ENCODE assay signal across 12 cellular contexts in genomic region chr11:47786373-47786772, GRCh38. TPM values are rescaled to one million over a fixed set of nuclear protein-coding genes. Genes with fewer than 3 reads are reported as not detected.
DNase-seq lines count a peak whose midpoint lies in the region; ATAC-seq and TF ChIP-seq lines count a peak whose summit lies in the region.
"Had no signal": no experiment of that assay in that cellular context is flagged by ENCODE, and none has a peak within 500 bp of the region (broad histone marks: within the 10 kb centered on the region; RNA-seq: fewer than 3 reads in every experiment).

No MANE protein-coding gene starts in this region.

- no peak for TF ChIP-seq RAD21 in IMR-90 (IDR thresholded peaks at IDR 0.05; ENCODE audit: low read length)

- H3K4me1 Mint-ChIP-seq in CD14-positive monocyte, result no peaks in the 10 kb centered on the region

- peaks cover 0 to 2% (median 0%) of the 10 kb centered on the region in 7 donors for H3K9me3 Mint-ChIP-seq in CD14-positive monocyte
- H3K9me3 Mint-ChIP-seq: activated naive CD4-positive, alpha-beta T cell treated with anti-CD3 and anti-CD28 coated beads for 36 hours had no signal

- no peak overlapping the region for H2AK5ac ChIP-seq in IMR-90 (ENCODE audit: low read depth, low read length)

- in situ Hi-C loops in IMR-90 (cut with MboI; ENCODE audit: low sequenced_read_pairs), result no loop called here

- H2BK20ac ChIP-seq in IMR-90 (ENCODE audit: low read depth, low read length), result no peak overlapping the region

- H3K14ac ChIP-seq in IMR-90 (replicated peaks; ENCODE audit: low read depth, low read length), result no peak overlapping the region

- H2AK9ac ChIP-seq in IMR-90 (replicated peaks; ENCODE audit: low read depth, low read length, poor library complexity), result no peak overlapping the region

- POLR2A ChIA-PET in IMR-90 (lab: Charles Lee; ENCODE audit: unreplicated experiment), result no interaction called here

- H3K36me3 Mint-ChIP-seq in CD14-positive monocyte, result peaks cover 56 to 82% of the 10 kb centered on the region in 2 donors

- no peak overlapping the region for H2AFZ ChIP-seq in IMR-90 (replicated peaks; ENCODE audit: low read length, poor library complexity)

- no peak overlapping the region for H3K4me3 Mint-ChIP-seq in CD14-positive monocyte
- H3K4me3 Mint-ChIP-seq: activated naive CD4-positive, alpha-beta T cell treated with anti-CD3 and anti-CD28 coated beads for 36 hours had no signal

- no peak overlapping the region for H3K27ac Mint-ChIP-seq in CD14-positive monocyte

- peaks cover 0 to 2% (median 0%) of the 10 kb centered on the region in 3 donors for H3K27me3 Mint-ChIP-seq in CD14-positive monocyte (ENCODE audit: low read depth in 3 of 3)

- peak; percentile 74 for DNase-seq in DMS 273 (lab: John Stamatoyannopoulos, UW; ENCODE audit: unreplicated experiment)
- DNase-seq in IMR-90, result peak; percentile 50
- DNase-seq in adrenal gland, result peak in 6 of 7 donors; percentile 27 to 78 (median 54)
- DNase-seq in left ventricle myocardium inferior, result peak; percentile 81
- DNase-seq in CD14-positive monocyte (ENCODE audit: low spot score), result no peak
- no peak for DNase-seq in kidney glomerular epithelial cell (lab: John Stamatoyannopoulos, UW)
- no peak for DNase-seq in HCEC 1CT
- DNase-seq: activated naive CD4-positive, alpha-beta T cell treated with anti-CD3 and anti-CD28 coated beads for 36 hours; COR-L47; NCI-H1092; NK-92 treated with Interleukin-12 subunit alpha and Interleukin-12 subunit beta, amount 100 ng/mL, for 24 hours had no signal

- H3K27ac ChIP-seq in IMR-90 (ENCODE audit: insufficient read depth, low read length) (no peak overlapping the region), adrenal gland (no peak overlapping the region), left ventricle myocardium inferior (replicated peaks) (peak overlapping the region; percentile 81)
- H3K27ac ChIP-seq: suprapubic skin had no signal

- no peak overlapping the region for H3K18ac ChIP-seq in IMR-90 (ENCODE audit: low read depth, low read length)

- H3K9me3 ChIP-seq in IMR-90 (ENCODE audit: control insufficient read depth, insufficient read depth, low read length), result no peaks in the 10 kb centered on the region
- H3K9me3 ChIP-seq in adrenal gland (replicated peaks in 1 of 3), result no peaks in the 10 kb centered on the region
- H3K9me3 ChIP-seq in left ventricle myocardium inferior (replicated peaks), result no peaks in the 10 kb centered on the region
- H3K9me3 ChIP-seq: suprapubic skin had no signal

- H3K56ac ChIP-seq in IMR-90 (ENCODE audit: extremely low read depth, insufficient read depth, low read length), result no peak overlapping the region

- H3K23ac ChIP-seq in IMR-90 (ENCODE audit: low read depth, low read length), result no peak overlapping the region

- H2BK120ac ChIP-seq in IMR-90 (ENCODE audit: low read depth, low read length), result no peak overlapping the region

- H4K20me1 ChIP-seq in IMR-90 (ENCODE audit: insufficient read depth, low read length), result no peaks in the 10 kb centered on the region

- BruUV-seq in IMR-90 (replicated peaks; lab: Mats Ljungman, UMichigan), result no TSS peak

- no peak overlapping the region for H2BK5ac ChIP-seq in IMR-90 (ENCODE audit: low read depth, low read length, poor library complexity, severe bottlenecking)

- H3K36me3 ChIP-seq in IMR-90 (ENCODE audit: control insufficient read depth, insufficient read depth, low read length) (peaks cover 31% of the 10 kb centered on the region), adrenal gland (replicated peaks in 1 of 2) (peaks cover 0 to 77% of the 10 kb centered on the region in 2 donors), left ventricle myocardium inferior (peaks cover 94% of the 10 kb centered on the region)

- H4K91ac ChIP-seq in IMR-90 (ENCODE audit: insufficient read depth, low read depth, low read length), result no peak overlapping the region

- no peak overlapping the region for H3K4ac ChIP-seq in IMR-90 (ENCODE audit: low read depth, low read length)

- CTCF ChIA-PET in IMR-90 (lab: Yijun Ruan, JAX), result no interaction called here

- dilution Hi-C loops in IMR-90 (cut with HindIII; ENCODE audit: low sequenced_read_pairs, unreplicated experiment), result no loop called here

- H4K5ac ChIP-seq in IMR-90 (ENCODE audit: low read depth, low read length), result no peak overlapping the region

- TF ChIP-seq CTCF in IMR-90 (conservative IDR thresholded peaks at IDR 0.05; ENCODE audit: low read depth, low read length) (no peak), adrenal gland (IDR thresholded peaks at IDR 0.05) (no peak), left ventricle myocardium inferior (IDR thresholded peaks at IDR 0.05; ENCODE audit: borderline replicate concordance) (peak; percentile 26), CD14-positive monocyte (IDR thresholded peaks at IDR 0.05) (no peak)

- no peak overlapping the region for H4K8ac ChIP-seq in IMR-90 (ENCODE audit: low read depth in 2 of 2, low read length in 2 of 2)

- H3K9me1 ChIP-seq in IMR-90 (ENCODE audit: insufficient read depth, low read length), result no peaks in the 10 kb centered on the region

- no peak overlapping the region for H2BK15ac ChIP-seq in IMR-90 (ENCODE audit: low read depth, low read length)

- peaks cover 0 to 4% of the 10 kb centered on the region in 2 experiments; a peak in 1 of 4 replicates for H3K79me1 ChIP-seq in IMR-90 (ENCODE audit: low read depth in 1 of 2, low read length in 2 of 2)

- intact Hi-C loops in IMR-90 (cut with micrococcal nuclease), result no loop called here
- intact Hi-C loops in adrenal gland (cut with DNase I), result no loop called here
- intact Hi-C loops in left ventricle myocardium inferior (cut with micrococcal nuclease), result no loop called here
- intact Hi-C loops in CD14-positive monocyte (cut with micrococcal nuclease), result no loop called here

- no peak overlapping the region for H3K4me3 ChIP-seq in IMR-90 (ENCODE audit: insufficient read depth, low read depth, low read length)
- no peak overlapping the region for H3K4me3 ChIP-seq in adrenal gland
- no peak overlapping the region for H3K4me3 ChIP-seq in left ventricle myocardium inferior
- H3K4me3 ChIP-seq: suprapubic skin had no signal

- no peak overlapping the region for H3K9ac ChIP-seq in IMR-90 (ENCODE audit: low read depth, low read length)

- ATAC-seq in IMR-90 (ENCODE audit: low read depth), result peak; percentile 21; the same call in 1 of the 2 replicates

- no peaks in the 10 kb centered on the region for H3K4me1 ChIP-seq in IMR-90 (ENCODE audit: control insufficient read depth, insufficient read depth, low read length)
- no peaks in the 10 kb centered on the region for H3K4me1 ChIP-seq in adrenal gland (replicated peaks in 1 of 2)
- peaks cover 43% of the 10 kb centered on the region for H3K4me1 ChIP-seq in left ventricle myocardium inferior
- H3K4me1 ChIP-seq: suprapubic skin had no signal

- TF ChIP-seq POLR2A in IMR-90 (IDR thresholded peaks at IDR 0.05; ENCODE audit: low read depth, low read length) (no peak), adrenal gland (IDR thresholded peaks at IDR 0.05) (no peak)

- H3K27me3 ChIP-seq in IMR-90 (ENCODE audit: control insufficient read depth, insufficient read depth, low read length) (no peaks in the 10 kb centered on the region), adrenal gland (no peaks in the 10 kb centered on the region), left ventricle myocardium inferior (ENCODE audit: low read depth) (no peaks in the 10 kb centered on the region)
- H3K27me3 ChIP-seq: suprapubic skin had no signal

- no peak overlapping the region for H3K4me2 ChIP-seq in IMR-90 (ENCODE audit: low read depth, low read length)

- no CpG with 5 or more reads among the region's 2 CpGs for WGBS in IMR-90 (ENCODE audit: extremely low coverage in 2 of 2, insufficient read length in 1 of 2), 2 experiments
- WGBS in adrenal gland, 4 donors, result 67 to 83% (median 72%) methylated on average over 2 of the region's 2 CpGs

TF ChIP-seq in IMR-90, 13 proteins besides CTCF, POLR2A, EP300 and RAD21:
- no peak for TF ChIP-seq ELK1 (IDR thresholded peaks at IDR 0.05; ENCODE audit: borderline replicate concordance, low read depth, low read length)
- peak; percentile 85 for TF ChIP-seq CEBPB (IDR thresholded peaks at IDR 0.05; ENCODE audit: low read depth, low read length)
- TF ChIP-seq BHLHE40 (IDR thresholded peaks at IDR 0.05; ENCODE audit: low read depth, low read length), result no peak

RNA-seq across cellular contexts. Expression of gene FNBP4, which starts 19.2 kb away (rescaled TPM):
- total RNA-seq in IMR-90 (2012; rRNA removed) (22.9 and 31.9 TPM in 2 replicates), adrenal gland (100 to 1,000 TPM in 2 of 8 donors, 10 to 100 TPM in 6; 35.6 to 148 (median 66.8) TPM), left ventricle myocardium inferior (39.0 TPM)
- polyA plus RNA-seq in IMR-90 (2012; rRNA removed) (70.5 and 78.4 TPM in 2 replicates), adrenal gland (10 to 100 TPM; 55.7 to 82.3 (median 76.2) TPM), CD14-positive monocyte (10 to 100 TPM; 13.3 to 17.0 TPM)
- 13.9 and 15.3 TPM in 2 replicates for polyA plus RNA-seq in IMR-90 (2012; cell fraction: cytosol; rRNA removed)
- 212 and 376 TPM in 2 replicates for polyA plus RNA-seq in IMR-90 (2012; cell fraction: nucleus; rRNA removed; ENCODE audit: low replicate concordance)

Comparison
In these comparisons a context has a peak if more than half of its experiments do, and no peak if none do; other contexts are left out.
1. DNase-seq: peak in DMS 273 (single experiment), IMR-90 (single experiment), adrenal gland (6 of 7) and left ventricle myocardium inferior (single experiment); none in CD14-positive monocyte (single experiment), kidney glomerular epithelial cell (single experiment) and HCEC 1CT (single experiment).